Comparison of ENCODE assay signal across 8 cellular contexts in the genomic region with DNA sequence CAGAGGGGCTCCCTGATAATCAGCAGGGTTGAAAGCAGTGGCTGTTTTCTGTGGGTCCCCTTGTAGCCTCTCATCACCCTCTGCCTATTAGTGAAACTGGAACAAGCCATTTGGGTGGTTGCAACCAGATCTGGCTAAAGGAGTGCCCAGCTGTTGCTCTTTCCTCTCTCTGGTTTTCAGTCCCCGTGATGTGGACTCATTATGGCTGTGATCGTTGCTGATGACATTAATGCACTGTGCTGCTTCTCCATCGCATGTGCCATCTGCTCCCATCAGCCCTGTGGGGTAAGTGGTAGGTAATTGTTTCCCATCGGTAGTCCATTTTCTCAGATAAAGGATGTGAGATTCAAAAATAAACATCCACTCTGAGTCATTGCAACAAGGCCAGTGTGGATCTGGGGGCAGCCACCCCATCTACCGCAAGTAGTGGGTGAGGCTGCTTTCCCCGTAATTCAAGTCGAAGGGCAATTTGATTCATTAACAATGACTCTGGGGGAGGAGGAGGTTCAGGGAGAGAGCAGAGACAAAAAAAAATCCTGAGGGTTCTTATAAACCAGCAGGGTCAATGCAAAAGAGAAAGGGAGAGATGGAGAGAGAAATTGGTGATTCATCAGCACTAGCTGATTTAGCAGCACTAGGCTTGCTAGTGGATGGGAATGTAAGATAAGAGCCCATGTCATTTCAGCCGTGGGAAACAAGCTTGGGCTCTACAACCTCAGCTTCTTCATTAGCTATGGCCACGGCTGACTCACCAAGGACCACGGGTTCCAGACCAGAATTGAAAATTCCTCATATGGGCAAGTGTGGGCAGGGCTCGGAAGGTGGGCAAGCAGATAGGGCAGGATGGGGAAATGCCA.
DNase-seq lines count a peak whose midpoint lies in the region; ATAC-seq and TF ChIP-seq lines count a peak whose summit lies in the region.

No MANE protein-coding gene starts in this region.

- intact Hi-C loops in adrenal gland (cut with DNase I): loop anchor here in 1 of 2 donors (10.0 kb wide), 1 partner anchor 404 kb away; no protein-coding TSS in a partner anchor
- intact Hi-C loops in activated CD8-positive, alpha-beta T cell treated with anti-CD3 and anti-CD28 coated beads for 36 hours (cut with micrococcal nuclease): no loop called here

- POLR2A ChIA-PET in activated CD8-positive, alpha-beta T cell treated with anti-CD3 and anti-CD28 coated beads for 36 hours (lab: Charles Lee): interaction anchor here (0.6 kb wide), 1 partner anchor 751 kb away, joined by 3 read pairs; no protein-coding TSS in a partner anchor

- peaks cover 27% of the 10 kb centered on the region for H3K4me1 Mint-ChIP-seq in activated CD8-positive, alpha-beta T cell treated with anti-CD3 and anti-CD28 coated beads for 36 hours (ENCODE audit: low read depth)

- no peak overlapping the region for H3K4me3 Mint-ChIP-seq in activated CD8-positive, alpha-beta T cell treated with anti-CD3 and anti-CD28 coated beads for 36 hours

- no peak overlapping the region for H3K4me3 ChIP-seq in adrenal gland
- no peak overlapping the region for H3K4me3 ChIP-seq in retinal pigment epithelial cell (ENCODE audit: low read length)

- no peak overlapping the region for H3K27ac Mint-ChIP-seq in activated CD8-positive, alpha-beta T cell treated with anti-CD3 and anti-CD28 coated beads for 36 hours

- no peak for TF ChIP-seq POLR2A in adrenal gland (IDR thresholded peaks at IDR 0.05)

- H3K4me1 ChIP-seq in adrenal gland (replicated peaks in 1 of 2): no peaks in the 10 kb centered on the region

- CTCF ChIA-PET in activated CD8-positive, alpha-beta T cell treated with anti-CD3 and anti-CD28 coated beads for 36 hours (lab: Charles Lee): interaction anchor here (0.9 to 1.2 kb wide), 2 partner anchors 9 to 12 kb away, joined by 3 to 6 read pairs; no protein-coding TSS in a partner anchor

- 34 to 52% (median 44%) methylated on average over 11 of the region's 11 CpGs for WGBS in adrenal gland, 4 donors

- H3K27me3 Mint-ChIP-seq in activated CD8-positive, alpha-beta T cell treated with anti-CD3 and anti-CD28 coated beads for 36 hours: peaks cover 1% of the 10 kb centered on the region

- DNase-seq in NCI-H1694 treated with DMSO at 0.1 percent for 48 hours (lab: John Stamatoyannopoulos, UW) (peak; percentile 56), adrenal gland (peak in 6 of 7 donors; percentile 25 to 56 (median 36)), retinal pigment epithelial cell (ENCODE audit: low read depth) (peak; percentile 51), SIG-M5 treated with dmso at 0.1 percent for 504 hours (lab: John Stamatoyannopoulos, UW; ENCODE audit: unreplicated experiment) (no peak), DMS114 treated with DMSO at 0.1 percent for 48 hours (lab: John Stamatoyannopoulos, UW; ENCODE audit: unreplicated experiment) (no peak)
- no peak for DNase-seq in activated CD8-positive, alpha-beta T cell treated with anti-CD3 and anti-CD28 coated beads for 36 hours

- TF ChIP-seq CTCF in adrenal gland (IDR thresholded peaks at IDR 0.05): no peak
- no peak for TF ChIP-seq CTCF in retinal pigment epithelial cell (conservative IDR thresholded peaks at IDR 0.05; ENCODE audit: low read depth, low read length)
- no peak for TF ChIP-seq CTCF in activated CD8-positive, alpha-beta T cell treated with anti-CD3 and anti-CD28 coated beads for 36 hours (IDR thresholded peaks at IDR 0.05)

- no peaks in the 10 kb centered on the region for H3K36me3 Mint-ChIP-seq in activated CD8-positive, alpha-beta T cell treated with anti-CD3 and anti-CD28 coated beads for 36 hours (ENCODE audit: low read depth)

- H3K36me3 ChIP-seq in adrenal gland (replicated peaks in 1 of 2): no peaks in the 10 kb centered on the region

- ATAC-seq in GM21529 (IDR thresholded peaks at IDR 0.05; ENCODE audit: unreplicated experiment) (peak; percentile 53), GM19397 (IDR thresholded peaks at IDR 0.05; ENCODE audit: unreplicated experiment) (no peak)
- no peak for ATAC-seq in activated CD8-positive, alpha-beta T cell treated with anti-CD3 and anti-CD28 coated beads for 36 hours

- no peaks in the 10 kb centered on the region for H3K9me3 Mint-ChIP-seq in activated CD8-positive, alpha-beta T cell treated with anti-CD3 and anti-CD28 coated beads for 36 hours

- H3K9me3 ChIP-seq in adrenal gland (replicated peaks in 1 of 3): no peaks in the 10 kb centered on the region

- peaks cover 45% of the 10 kb centered on the region for H3K27me3 ChIP-seq in adrenal gland

- H3K27ac ChIP-seq in adrenal gland: peak overlapping the region in 1 of 5 donors; percentile 32

Comparison
In these comparisons a context has a peak if more than half of its experiments do, and no peak if none do; other contexts are left out.
1. DNase-seq: peak in NCI-H1694 treated with DMSO at 0.1 percent for 48 hours (single experiment), adrenal gland (6 of 7) and retinal pigment epithelial cell (single experiment); none in activated CD8-positive, alpha-beta T cell treated with anti-CD3 and anti-CD28 coated beads for 36 hours (single experiment), SIG-M5 treated with dmso at 0.1 percent for 504 hours (single experiment) and DMS114 treated with DMSO at 0.1 percent for 48 hours (single experiment).